In the genomic region with DNA sequence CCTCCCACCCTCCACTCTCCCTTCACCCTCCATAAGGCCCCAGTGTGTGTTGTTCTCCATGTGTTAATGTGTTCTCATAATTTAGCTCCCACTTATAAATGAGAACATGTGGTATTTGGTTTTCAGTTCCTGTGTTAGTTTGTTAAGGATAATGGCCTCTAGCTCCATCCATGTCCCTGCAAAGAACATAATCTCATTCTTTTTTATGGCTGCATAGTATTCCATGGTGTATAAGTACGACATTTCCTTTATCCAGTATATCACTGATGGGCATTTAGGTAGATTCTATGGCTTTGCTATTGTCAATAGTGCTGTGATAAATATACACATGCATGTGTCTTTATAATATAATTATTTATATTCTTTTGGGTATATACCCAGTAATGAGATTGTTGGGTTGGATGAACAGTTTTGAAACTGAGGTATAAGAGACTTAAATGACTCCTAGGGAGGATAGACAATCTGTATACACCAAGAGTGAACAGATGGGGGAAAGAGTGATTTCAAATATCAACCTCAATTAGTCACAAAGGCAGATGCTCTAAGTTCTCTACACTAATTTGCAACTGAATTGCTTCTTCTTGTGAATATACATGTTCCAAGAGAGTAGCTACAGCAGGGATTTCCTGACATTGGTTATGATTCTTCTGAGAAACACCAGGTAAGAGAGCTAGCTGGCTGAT, we compare ENCODE assay signal across 29 cellular contexts.
"Had no signal": no experiment of that assay in that cellular context is flagged by ENCODE, and none has a peak within 500 bp of the region (broad histone marks: within the 10 kb centered on the region; RNA-seq: fewer than 3 reads in every experiment).

No MANE protein-coding gene starts in this region.

- H3K9me3 ChIP-seq: esophagus muscularis mucosa, gastrocnemius medialis had no signal

- H3K27me3 Mint-ChIP-seq: activated CD8-positive, alpha-beta T cell treated with anti-CD3 and anti-CD28 coated beads for 36 hours; activated naive CD8-positive, alpha-beta T cell; effector memory CD8-positive, alpha-beta T cell; T-helper 17 cell had no signal

- H3K27ac ChIP-seq: brain microvascular endothelial cell, esophagus muscularis mucosa, foreskin keratinocyte, gastrocnemius medialis, heart left ventricle had no signal

- H3K4me1 ChIP-seq: esophagus muscularis mucosa, foreskin keratinocyte, gastrocnemius medialis had no signal

- DNase-seq: activated CD4-positive, alpha-beta T cell treated with anti-CD3 and anti-CD28 coated beads for 48 hours; activated CD4-positive, alpha-beta T cell treated with anti-CD3 and anti-CD28 coated beads, Interleukin-2, amount 50 U/mL, for 1 hour; activated CD4-positive, alpha-beta T cell treated with anti-CD3 and anti-CD28 coated beads, Interleukin-2, amount 50 U/mL, for 48 hours; activated CD4-positive, CD25-positive, alpha-beta regulatory T cell; activated CD4-positive, CD25-positive, alpha-beta regulatory T cell treated with anti-CD3 and anti-CD28 coated beads, Interleukin-2, amount 50 U/mL, for 72 hours; activated CD8-positive, alpha-beta memory T cell treated with anti-CD3 and anti-CD28 coated beads for 24 hours; activated CD8-positive, alpha-beta T cell treated with anti-CD3 and anti-CD28 coated beads for 36 hours; activated effector memory CD4-positive, alpha-beta T cell treated with Interleukin-2 at 50 U/mL for 16 hours; activated gamma-delta T cell treated with Interleukin-2 at 50 U/mL for 16 hours; activated naive CD4-positive, alpha-beta T cell treated with anti-CD3 and anti-CD28 coated beads, Interleukin-2, amount 50 U/mL, for 16 hours; activated naive CD4-positive, alpha-beta T cell treated with Interleukin-2 at 50 U/mL for 16 hours; activated T-cell treated with anti-CD3 and anti-CD28 coated beads, Interleukin-2, amount 50 U/mL, for 48 hours; brain microvascular endothelial cell; caudate nucleus; cortex of kidney; dermis blood vessel endothelial cell; effector CD4-positive, alpha-beta T cell; effector memory CD8-positive, alpha-beta T cell; erythroblast; foreskin keratinocyte; gastrocnemius medialis; glutamatergic neuron; heart left ventricle; hypothalamus; T-helper 1 cell; T-helper 17 cell had no signal

- ATAC-seq: activated CD8-positive, alpha-beta T cell treated with anti-CD3 and anti-CD28 coated beads for 36 hours; effector memory CD8-positive, alpha-beta T cell; foreskin keratinocyte; gastrocnemius medialis; heart left ventricle; T-helper 17 cell had no signal

- H3K27me3 ChIP-seq: brain microvascular endothelial cell, esophagus muscularis mucosa, foreskin keratinocyte, gastrocnemius medialis, heart left ventricle had no signal

- H3K4me3 Mint-ChIP-seq: activated CD8-positive, alpha-beta T cell treated with anti-CD3 and anti-CD28 coated beads for 36 hours; activated naive CD8-positive, alpha-beta T cell; effector memory CD8-positive, alpha-beta T cell; T-helper 17 cell; T-helper 2 cell treated with Interferon-gamma antibody and Interleukin-4, amounts not matched to agents 5 μg/mL and 100 μg/mL, for 36 hours had no signal

- H3K27ac Mint-ChIP-seq: activated CD8-positive, alpha-beta T cell treated with anti-CD3 and anti-CD28 coated beads for 36 hours; activated naive CD8-positive, alpha-beta T cell; T-helper 17 cell; T-helper 2 cell treated with Interferon-gamma antibody and Interleukin-4, amounts not matched to agents 5 μg/mL and 100 μg/mL, for 36 hours had no signal

- H3K4me3 ChIP-seq: esophagus muscularis mucosa, gastrocnemius medialis, heart left ventricle had no signal

- H3K9me3 Mint-ChIP-seq: activated CD8-positive, alpha-beta T cell treated with anti-CD3 and anti-CD28 coated beads for 36 hours; effector memory CD8-positive, alpha-beta T cell; T-helper 2 cell treated with Interferon-gamma antibody and Interleukin-4, amounts not matched to agents 5 μg/mL and 100 μg/mL, for 36 hours had no signal
